Comparison of ENCODE assay signal across 1 cellular context in genomic region chr18:48590678-48591077, GRCh38.
TF ChIP-seq lines count a peak whose summit lies in the region.

No MANE protein-coding gene starts in this region.

TF ChIP-seq in endothelial cell of umbilical vein, 7 proteins besides CTCF, POLR2A, EP300 and RAD21 (continued from another document):
- TF ChIP-seq FOS (IDR thresholded peaks at IDR 0.05; ENCODE audit: borderline replicate concordance, insufficient read depth, low read length) (no peak), EZH2 (IDR thresholded peaks at IDR 0.05; ENCODE audit: borderline replicate concordance, low read depth, low read length, severe bottlenecking) (no peak), GATA2 (IDR thresholded peaks at IDR 0.05; ENCODE audit: insufficient read depth, insufficient read length, low read depth, low read length) (no peak), POLR2AphosphoS5 (IDR thresholded peaks at IDR 0.05; ENCODE audit: insufficient read depth, low read depth, low read length) (no peak), MAX (IDR thresholded peaks at IDR 0.05; ENCODE audit: insufficient read depth, insufficient read length) (no peak)
